ENCODE assay signal across 1 cellular context in genomic region chr11:47417712-47418111, GRCh38.
A peak's percentile ranks its signal among the peaks of the same experiment; 100 is the strongest.
TF ChIP-seq lines count a peak whose summit lies in the region.

No MANE protein-coding gene starts in this region.

TF ChIP-seq in HepG2, 621 proteins besides CTCF, POLR2A, EP300 and RAD21:
- TF ChIP-seq MBNL3 (CRISPR knock-in tag; conservative IDR thresholded peaks at IDR 0.05): no peak
- peak; percentile 36 for TF ChIP-seq POLR2G (IDR thresholded peaks at IDR 0.05; ENCODE audit: low read depth, low read length)
- peak; percentile 88 for TF ChIP-seq AGO2 (optimal IDR thresholded peaks at IDR 0.05; ENCODE audit: low read depth, low read length)
- TF ChIP-seq, protein P1, sequence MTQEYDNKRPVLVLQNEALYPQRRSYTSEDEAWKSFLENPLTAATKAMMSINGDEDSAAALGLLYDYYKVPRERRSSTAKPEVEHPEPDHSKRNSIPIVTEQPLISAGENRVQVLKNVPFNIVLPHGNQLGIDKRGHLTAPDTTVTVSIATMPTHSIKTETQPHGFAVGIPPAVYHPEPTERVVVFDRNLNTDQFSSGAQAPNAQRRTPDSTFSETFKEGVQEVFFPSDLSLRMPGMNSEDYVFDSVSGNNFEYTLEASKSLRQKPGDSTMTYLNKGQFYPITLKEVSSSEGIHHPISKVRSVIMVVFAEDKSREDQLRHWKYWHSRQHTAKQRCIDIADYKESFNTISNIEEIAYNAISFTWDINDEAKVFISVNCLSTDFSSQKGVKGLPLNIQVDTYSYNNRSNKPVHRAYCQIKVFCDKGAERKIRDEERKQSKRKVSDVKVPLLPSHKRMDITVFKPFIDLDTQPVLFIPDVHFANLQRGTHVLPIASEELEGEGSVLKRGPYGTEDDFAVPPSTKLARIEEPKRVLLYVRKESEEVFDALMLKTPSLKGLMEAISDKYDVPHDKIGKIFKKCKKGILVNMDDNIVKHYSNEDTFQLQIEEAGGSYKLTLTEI (CRISPR knock-in tag; conservative IDR thresholded peaks at IDR 0.05): no peak
- TF ChIP-seq ZMYM2 (CRISPR knock-in tag; IDR thresholded peaks at IDR 0.05): no peak
- TF ChIP-seq, protein P2, sequence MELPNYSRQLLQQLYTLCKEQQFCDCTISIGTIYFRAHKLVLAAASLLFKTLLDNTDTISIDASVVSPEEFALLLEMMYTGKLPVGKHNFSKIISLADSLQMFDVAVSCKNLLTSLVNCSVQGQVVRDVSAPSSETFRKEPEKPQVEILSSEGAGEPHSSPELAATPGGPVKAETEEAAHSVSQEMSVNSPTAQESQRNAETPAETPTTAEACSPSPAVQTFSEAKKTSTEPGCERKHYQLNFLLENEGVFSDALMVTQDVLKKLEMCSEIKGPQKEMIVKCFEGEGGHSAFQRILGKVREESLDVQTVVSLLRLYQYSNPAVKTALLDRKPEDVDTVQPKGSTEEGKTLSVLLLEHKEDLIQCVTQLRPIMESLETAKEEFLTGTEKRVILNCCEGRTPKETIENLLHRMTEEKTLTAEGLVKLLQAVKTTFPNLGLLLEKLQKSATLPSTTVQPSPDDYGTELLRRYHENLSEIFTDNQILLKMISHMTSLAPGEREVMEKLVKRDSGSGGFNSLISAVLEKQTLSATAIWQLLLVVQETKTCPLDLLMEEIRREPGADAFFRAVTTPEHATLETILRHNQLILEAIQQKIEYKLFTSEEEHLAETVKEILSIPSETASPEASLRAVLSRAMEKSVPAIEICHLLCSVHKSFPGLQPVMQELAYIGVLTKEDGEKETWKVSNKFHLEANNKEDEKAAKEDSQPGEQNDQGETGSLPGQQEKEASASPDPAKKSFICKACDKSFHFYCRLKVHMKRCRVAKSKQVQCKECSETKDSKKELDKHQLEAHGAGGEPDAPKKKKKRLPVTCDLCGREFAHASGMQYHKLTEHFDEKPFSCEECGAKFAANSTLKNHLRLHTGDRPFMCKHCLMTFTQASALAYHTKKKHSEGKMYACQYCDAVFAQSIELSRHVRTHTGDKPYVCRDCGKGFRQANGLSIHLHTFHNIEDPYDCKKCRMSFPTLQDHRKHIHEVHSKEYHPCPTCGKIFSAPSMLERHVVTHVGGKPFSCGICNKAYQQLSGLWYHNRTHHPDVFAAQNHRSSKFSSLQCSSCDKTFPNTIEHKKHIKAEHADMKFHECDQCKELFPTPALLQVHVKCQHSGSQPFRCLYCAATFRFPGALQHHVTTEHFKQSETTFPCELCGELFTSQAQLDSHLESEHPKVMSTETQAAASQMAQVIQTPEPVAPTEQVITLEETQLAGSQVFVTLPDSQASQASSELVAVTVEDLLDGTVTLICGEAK (IDR thresholded peaks at IDR 0.05): no peak
- TF ChIP-seq, protein P2 (CRISPR knock-in tag; IDR thresholded peaks at IDR 0.05): no peak
- no peak for TF ChIP-seq ZNF17 (CRISPR knock-in tag; IDR thresholded peaks at IDR 0.05)
